In the genomic region with DNA sequence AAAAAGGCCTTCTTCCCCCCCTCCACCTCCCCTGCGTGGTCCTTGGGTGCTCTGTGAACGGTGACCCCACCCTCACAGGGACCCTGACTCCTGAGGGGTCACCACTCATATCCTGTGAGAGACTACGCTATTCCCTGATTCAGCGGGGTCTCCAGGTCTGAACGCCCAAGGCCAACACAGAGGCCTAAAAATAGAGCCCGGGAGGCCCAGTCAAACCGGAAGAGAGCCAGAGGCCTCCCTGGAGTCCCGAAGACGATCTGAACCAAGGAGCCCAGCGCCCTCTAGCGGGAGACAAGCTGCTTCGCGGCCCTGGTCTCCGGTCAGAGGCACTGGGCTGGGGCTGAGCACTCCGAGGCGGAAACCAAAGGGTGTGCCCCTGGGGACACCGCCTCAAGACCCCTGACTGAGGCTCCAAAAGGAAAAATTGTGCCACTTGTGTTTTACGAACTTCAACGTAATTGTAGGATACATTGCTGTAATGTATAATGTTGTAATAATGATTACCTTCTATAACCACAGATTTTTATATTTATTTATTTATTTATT, we compare ENCODE assay signal across 8 cellular contexts. TPM values are rescaled to one million over a fixed set of nuclear protein-coding genes. Genes with fewer than 3 reads are reported as not detected.
A peak's percentile ranks its signal among the peaks of the same experiment; 100 is the strongest.
DNase-seq lines count a peak whose midpoint lies in the region; ATAC-seq lines count a peak whose summit lies in the region.

No MANE protein-coding gene starts in this region.

- peak overlapping the region; percentile 92 for H3K27ac Mint-ChIP-seq in activated CD8-positive, alpha-beta memory T cell treated with anti-CD3 and anti-CD28 coated beads, Interleukin-2, amount 10 ng/mL, durations not matched to agents 7 days and 5 days

- no peaks in the 10 kb centered on the region for H3K9me3 Mint-ChIP-seq in activated CD8-positive, alpha-beta memory T cell treated with anti-CD3 and anti-CD28 coated beads, Interleukin-2, amount 10 ng/mL, durations not matched to agents 7 days and 5 days (ENCODE audit: low read depth)

- peaks cover 4% of the 10 kb centered on the region for H3K27me3 Mint-ChIP-seq in activated CD8-positive, alpha-beta memory T cell treated with anti-CD3 and anti-CD28 coated beads, Interleukin-2, amount 10 ng/mL, durations not matched to agents 7 days and 5 days

- CTCF ChIA-PET in activated CD8-positive, alpha-beta memory T cell treated with anti-CD3 and anti-CD28 coated beads, Interleukin-2, amount 10 ng/mL, durations not matched to agents 7 days and 5 days (lab: Charles Lee) = interaction anchor here (0.8 to 6.6 kb wide), 19 partner anchors 11 to 403 kb away, joined by 3 to 79 read pairs (median 6); a partner anchor contains a TSS

- DNase-seq in DMS 273 (lab: John Stamatoyannopoulos, UW; ENCODE audit: unreplicated experiment) (peak; percentile 97), HuH-7 (ENCODE audit: low spot score) (peak; percentile 91), NOMO-1 treated with dmso at 0.1 percent for 144 hours (lab: John Stamatoyannopoulos, UW; ENCODE audit: unreplicated experiment) (peak; percentile 88), epidermal melanocyte (ENCODE audit: insufficient read length, low spot score) (peak; percentile 91), mucosa of gallbladder (ENCODE audit: low spot score) (peak; percentile 94)
- peak; percentile 97 for DNase-seq in activated CD8-positive, alpha-beta memory T cell treated with anti-CD3 and anti-CD28 coated beads, Interleukin-2, amount 10 ng/mL, durations not matched to agents 7 days and 5 days
- DNase-seq in stimulated activated CD8-positive, alpha-beta memory T cell treated with anti-CD3 and anti-CD28 coated beads, Interleukin-2, amount 100 ng/mL, for 1 hour (ENCODE audit: low read depth in 2 of 2) = peak; percentile 89 to 92

- peaks cover 14% of the 10 kb centered on the region for H3K4me1 Mint-ChIP-seq in activated CD8-positive, alpha-beta memory T cell treated with anti-CD3 and anti-CD28 coated beads, Interleukin-2, amount 10 ng/mL, durations not matched to agents 7 days and 5 days

- ATAC-seq in GM21529 (IDR thresholded peaks at IDR 0.05; ENCODE audit: unreplicated experiment) = peak; percentile 96
- peak; percentile 100 for ATAC-seq in activated CD8-positive, alpha-beta memory T cell treated with anti-CD3 and anti-CD28 coated beads, Interleukin-2, amount 10 ng/mL, durations not matched to agents 7 days and 5 days

- H3K4me3 Mint-ChIP-seq in activated CD8-positive, alpha-beta memory T cell treated with anti-CD3 and anti-CD28 coated beads, Interleukin-2, amount 10 ng/mL, durations not matched to agents 7 days and 5 days = no peak overlapping the region

- H3K36me3 Mint-ChIP-seq in activated CD8-positive, alpha-beta memory T cell treated with anti-CD3 and anti-CD28 coated beads, Interleukin-2, amount 10 ng/mL, durations not matched to agents 7 days and 5 days = no peaks in the 10 kb centered on the region

RNA-seq across cellular contexts. Expression of a gene that starts 42.4 kb away (rescaled TPM):
- total RNA-seq in activated CD8-positive, alpha-beta memory T cell treated with anti-CD3 and anti-CD28 coated beads, Interleukin-2, amount 10 ng/mL, durations not matched to agents 7 days and 5 days = 10 to 100 TPM in 1 of 2 experiments, 1 to 10 TPM in 1; 8.0 to 11.2 TPM
- 35.2 TPM for total RNA-seq in mucosa of gallbladder

Comparison
In these comparisons a context has a peak if more than half of its experiments do, and no peak if none do; other contexts are left out.
1. Peak in every context shown above with its lines: DNase-seq and ATAC-seq.